13 cellular contexts compared by ENCODE assay signal in the genomic region with DNA sequence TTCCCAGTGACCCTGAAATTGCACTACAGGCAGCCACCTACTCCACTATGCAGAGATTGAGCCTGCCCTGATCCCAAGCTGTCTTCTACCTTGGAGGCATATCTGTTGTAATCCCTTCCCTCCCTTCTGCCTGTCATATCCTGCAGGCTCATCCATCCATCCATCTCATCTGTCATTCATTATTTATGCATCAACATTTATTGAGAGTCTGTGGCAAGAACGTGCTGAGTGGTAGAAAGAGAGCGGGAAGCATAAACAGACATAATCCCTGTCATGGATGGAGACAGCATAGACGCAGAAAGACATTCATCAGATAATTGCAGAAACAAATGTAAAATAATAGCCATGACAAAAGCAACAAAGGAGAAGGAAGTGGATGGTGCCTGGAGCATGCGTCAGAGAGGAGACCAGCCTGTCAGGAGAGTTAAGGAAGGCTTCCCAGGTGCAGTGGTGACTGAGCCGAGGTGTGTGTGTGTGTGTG.
DNase-seq lines count a peak whose midpoint lies in the region; ATAC-seq, FAIRE-seq and TF ChIP-seq lines count a peak whose summit lies in the region.
"Had no signal": no experiment of that assay in that cellular context is flagged by ENCODE, and none has a peak within 500 bp of the region (broad histone marks: within the 10 kb centered on the region; RNA-seq: fewer than 3 reads in every experiment).

No MANE protein-coding gene starts in this region.

- no peak for TF ChIP-seq EP300 in transverse colon (IDR thresholded peaks at IDR 0.05; ENCODE audit: low read depth)

- peak; percentile 8 for ATAC-seq in WTC11

- H3K4me3 ChIP-seq in transverse colon, result no peak overlapping the region
- H3K4me3 ChIP-seq: thyroid gland had no signal

- 54 to 62% methylated on average over 5 of the region's 5 CpGs for WGBS in transverse colon (ENCODE audit: low coverage in 1 of 2), 2 donors

- TF ChIP-seq CTCF in WTC11 (IDR thresholded peaks at IDR 0.05) (no peak), nephron (IDR thresholded peaks at IDR 0.05; ENCODE audit: unreplicated experiment in 3 of 3) (no peak), transverse colon (IDR thresholded peaks at IDR 0.05) (no peak), GM20000 (IDR thresholded peaks at IDR 0.05; ENCODE audit: extremely low read depth, missing control alignments) (no peak), D721Med (IDR thresholded peaks at IDR 0.05; ENCODE audit: insufficient read depth, missing control alignments) (no peak)

- peaks cover 8 to 38% (median 26%) of the 10 kb centered on the region in 4 donors for H3K4me1 ChIP-seq in transverse colon
- H3K4me1 ChIP-seq: thyroid gland had no signal

- no peak for FAIRE-seq in D721Med (lab: Jason Lieb, UNC)

- DNase-seq in NCI-H1417 (lab: John Stamatoyannopoulos, UW) (peak; percentile 61 to 83 (median 73)), NCI-H1417 treated with DMSO at 0.1 percent for 48 hours (lab: John Stamatoyannopoulos, UW) (no peak), NCI-H146 (lab: John Stamatoyannopoulos, UW) (peak; percentile 74), WTC11 (ENCODE audit: low spot score) (no peak), transverse colon (no peak), GM20000 (ENCODE audit: low spot score) (no peak), D721Med (ENCODE audit: insufficient read length, low spot score) (no peak)
- DNase-seq: mammary epithelial cell, thyroid gland had no signal

- no peak for TF ChIP-seq POLR2A in transverse colon (IDR thresholded peaks at IDR 0.05)

- H3K27me3 Mint-ChIP-seq in WTC11 (ENCODE audit: low read depth), result no peaks in the 10 kb centered on the region
- H3K27me3 Mint-ChIP-seq in nephron (ENCODE audit: low read depth), result peaks cover 3% of the 10 kb centered on the region
- H3K27me3 Mint-ChIP-seq: activated naive CD8-positive, alpha-beta T cell had no signal

- CTCF ChIA-PET in WTC11 (lab: Charles Lee), result interaction anchor here (0.9 to 3.0 kb wide), 3 partner anchors 27 to 66 kb away, joined by 3 to 12 read pairs (median 3); no protein-coding TSS in a partner anchor

- H3K9me3 Mint-ChIP-seq in WTC11 (no peaks in the 10 kb centered on the region), nephron (no peaks in the 10 kb centered on the region)

- H3K27ac Mint-ChIP-seq in WTC11 (peak overlapping the region; percentile 6; the same call in 1 of the 2 replicates), nephron (peak overlapping the region; percentile 0 to 4 (median 1))
- H3K27ac Mint-ChIP-seq: activated naive CD8-positive, alpha-beta T cell had no signal

- POLR2A ChIA-PET in WTC11 (lab: Charles Lee), result no interaction called here

- no peak overlapping the region for H3K27ac ChIP-seq in transverse colon
- H3K27ac ChIP-seq: 22Rv1, KMS-11, thyroid gland had no signal

- in situ Hi-C loops in transverse colon (cut with MboI; ENCODE audit: low pct_ligation_motif_present in 1 of 4, low pct_unique_long_range_greater_than_20kb in 1 of 4, low sequenced_read_pairs in 3 of 4), result no loop called here

- H3K9me3 ChIP-seq in transverse colon, result no peaks in the 10 kb centered on the region
- H3K9me3 ChIP-seq: thyroid gland had no signal

- H3K36me3 Mint-ChIP-seq in WTC11, result no peaks in the 10 kb centered on the region
- H3K36me3 Mint-ChIP-seq in nephron (ENCODE audit: low read depth), result no peaks in the 10 kb centered on the region
- H3K36me3 Mint-ChIP-seq: activated naive CD8-positive, alpha-beta T cell had no signal

- H3K36me3 ChIP-seq in transverse colon, result no peaks in the 10 kb centered on the region
- H3K36me3 ChIP-seq: thyroid gland had no signal

- H3K4me3 Mint-ChIP-seq in WTC11, result no peak overlapping the region
- H3K4me3 Mint-ChIP-seq in nephron, result no peak overlapping the region
- H3K4me3 Mint-ChIP-seq: activated naive CD8-positive, alpha-beta T cell had no signal

- H3K4me1 Mint-ChIP-seq in WTC11, result peaks cover 39% of the 10 kb centered on the region
- peaks cover 12% of the 10 kb centered on the region for H3K4me1 Mint-ChIP-seq in nephron

- intact Hi-C loops in transverse colon (cut with DNase I; ENCODE audit: low total_unique reads), result no loop called here

- no peaks in the 10 kb centered on the region for H3K27me3 ChIP-seq in transverse colon
- H3K27me3 ChIP-seq: thyroid gland had no signal

TF ChIP-seq in WTC11, 78 proteins besides CTCF, POLR2A, EP300 and RAD21:
- TF ChIP-seq SOX15 (CRISPR knock-in tag; IDR thresholded peaks at IDR 0.05) (no peak), FOXK1 (CRISPR knock-in tag; IDR thresholded peaks at IDR 0.05) (no peak), E2F5 (CRISPR knock-in tag; IDR thresholded peaks at IDR 0.05) (no peak), JAZF1 (CRISPR knock-in tag; IDR thresholded peaks at IDR 0.05) (no peak), NFYB (CRISPR knock-in tag; conservative IDR thresholded peaks at IDR 0.05; ENCODE audit: low read depth) (no peak), ZNF219 (CRISPR knock-in tag; IDR thresholded peaks at IDR 0.05; ENCODE audit: borderline replicate concordance) (no peak), NFATC4 (CRISPR knock-in tag; IDR thresholded peaks at IDR 0.05) (no peak), CREB1 (CRISPR knock-in tag; IDR thresholded peaks at IDR 0.05) (no peak), ZNF138 (CRISPR knock-in tag; conservative IDR thresholded peaks at IDR 0.05) (no peak), NR3C1 (CRISPR knock-in tag; conservative IDR thresholded peaks at IDR 0.05; ENCODE audit: low read depth) (no peak), ZNF396 (CRISPR knock-in tag; IDR thresholded peaks at IDR 0.05; ENCODE audit: borderline replicate concordance) (no peak), TCF7 (CRISPR knock-in tag; IDR thresholded peaks at IDR 0.05; ENCODE audit: low read depth) (no peak), GABPB1 (CRISPR knock-in tag; IDR thresholded peaks at IDR 0.05) (no peak), IRF2 (CRISPR knock-in tag; IDR thresholded peaks at IDR 0.05; ENCODE audit: borderline replicate concordance, low read depth) (no peak), ZNF121 (CRISPR knock-in tag; IDR thresholded peaks at IDR 0.05) (no peak), NR2C2 (CRISPR knock-in tag; IDR thresholded peaks at IDR 0.05) (no peak), AFF4 (CRISPR knock-in tag; IDR thresholded peaks at IDR 0.05; ENCODE audit: borderline replicate concordance) (no peak)
- TF ChIP-seq, protein P1, sequence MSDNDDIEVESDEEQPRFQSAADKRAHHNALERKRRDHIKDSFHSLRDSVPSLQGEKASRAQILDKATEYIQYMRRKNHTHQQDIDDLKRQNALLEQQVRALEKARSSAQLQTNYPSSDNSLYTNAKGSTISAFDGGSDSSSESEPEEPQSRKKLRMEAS (CRISPR knock-in tag; IDR thresholded peaks at IDR 0.05), result no peak
- TF ChIP-seq, protein P2, sequence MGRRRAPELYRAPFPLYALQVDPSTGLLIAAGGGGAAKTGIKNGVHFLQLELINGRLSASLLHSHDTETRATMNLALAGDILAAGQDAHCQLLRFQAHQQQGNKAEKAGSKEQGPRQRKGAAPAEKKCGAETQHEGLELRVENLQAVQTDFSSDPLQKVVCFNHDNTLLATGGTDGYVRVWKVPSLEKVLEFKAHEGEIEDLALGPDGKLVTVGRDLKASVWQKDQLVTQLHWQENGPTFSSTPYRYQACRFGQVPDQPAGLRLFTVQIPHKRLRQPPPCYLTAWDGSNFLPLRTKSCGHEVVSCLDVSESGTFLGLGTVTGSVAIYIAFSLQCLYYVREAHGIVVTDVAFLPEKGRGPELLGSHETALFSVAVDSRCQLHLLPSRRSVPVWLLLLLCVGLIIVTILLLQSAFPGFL (CRISPR knock-in tag; IDR thresholded peaks at IDR 0.05; ENCODE audit: borderline replicate concordance), result no peak
TF ChIP-seq in WTC11: peak in this region for 0.

Comparison
In these comparisons a context has a peak if more than half of its experiments do, and no peak if none do; other contexts are left out.
1. DNase-seq: peak in NCI-H1417 (3 of 3) and NCI-H146 (single experiment); none in NCI-H1417 treated with DMSO at 0.1 percent for 48 hours (single experiment), WTC11 (single experiment), transverse colon (single experiment), GM20000 (single experiment) and D721Med (single experiment).